21 cellular contexts compared by ENCODE assay signal in genomic region chr10:86261470-86261869, GRCh38.
DNase-seq lines count a peak whose midpoint lies in the region; ATAC-seq and TF ChIP-seq lines count a peak whose summit lies in the region.
"Had no signal": no experiment of that assay in that cellular context is flagged by ENCODE, and none has a peak within 500 bp of the region (broad histone marks: within the 10 kb centered on the region; RNA-seq: fewer than 3 reads in every experiment).

No MANE protein-coding gene starts in this region.

- WGBS in neuronal stem cell (ENCODE audit: extremely low coverage in 2 of 2, insufficient read length in 2 of 2, insufficient replicate concordance in 1 of 2), 2 donors, result no CpG with 5 or more reads among the region's 5 CpGs

- no peak overlapping the region for H3K23ac ChIP-seq in neuronal stem cell (ENCODE audit: low read depth, low read length, poor library complexity)

- no peaks in the 10 kb centered on the region for H3K79me2 ChIP-seq in SU-DHL-6 (ENCODE audit: insufficient read depth, low read length)

- no peak for TF ChIP-seq CTCF in natural killer cell (IDR thresholded peaks at IDR 0.05)
- no peak for TF ChIP-seq CTCF in SU-DHL-6 (IDR thresholded peaks at IDR 0.05; ENCODE audit: insufficient read depth, low read length, poor library complexity, severe bottlenecking)
- no peak for TF ChIP-seq CTCF in vagina (IDR thresholded peaks at IDR 0.05)

- no peak overlapping the region for H2BK5ac ChIP-seq in neuronal stem cell (ENCODE audit: low read length)

- no peak overlapping the region for H3K14ac ChIP-seq in neuronal stem cell (ENCODE audit: low read length)

- H3K4me3 ChIP-seq in SU-DHL-6 (ENCODE audit: insufficient read depth, low read length, poor library complexity, severe bottlenecking) (no peak overlapping the region), neuronal stem cell (ENCODE audit: low read length in 2 of 2) (no peak overlapping the region), vagina (no peak overlapping the region)
- H3K4me3 ChIP-seq: BLaER1, left ventricle myocardium inferior, psoas muscle, tibial artery had no signal

- H3K4me2 ChIP-seq in SU-DHL-6 (ENCODE audit: low read depth, low read length, poor library complexity, severe bottlenecking) (peak overlapping the region; percentile 14), neuronal stem cell (ENCODE audit: insufficient read depth, low read length, poor library complexity, severe bottlenecking) (no peak overlapping the region)

- peaks cover 2% of the 10 kb centered on the region for H3K79me1 ChIP-seq in neuronal stem cell (ENCODE audit: low read depth, low read length)

- H3K9me3 Mint-ChIP-seq in natural killer cell treated with Interleukin-12 subunit alpha and Interleukin-12 subunit beta and Interleukin-15 and Interleukin-18, amount 100 ng/mL, for 72 hours, result no peaks in the 10 kb centered on the region
- H3K9me3 Mint-ChIP-seq in natural killer cell, result no peaks in the 10 kb centered on the region
- no peaks in the 10 kb centered on the region for H3K9me3 Mint-ChIP-seq in stimulated activated memory B cell treated with anti-CD40 and anti-IgM and Interleukin-4, amounts not matched to agents 10 μg/mL and 1 μg/mL and 100 μg/mL, for 72 hours
- H3K9me3 Mint-ChIP-seq: activated T-helper 2 cell treated with anti-CD3 and anti-CD28 coated beads, Interferon-gamma antibody, Interleukin-2, Interleukin-4, amounts not matched to agents 10 μg/mL and 5 μg/mL and 100 μg/mL, durations not matched to agents 14 hours and 24 hours and 36 hours; central memory CD8-positive, alpha-beta T cell had no signal

- no peak for ATAC-seq in natural killer cell treated with Interleukin-12 subunit alpha and Interleukin-12 subunit beta and Interleukin-15 and Interleukin-18, amount 100 ng/mL, for 72 hours
- ATAC-seq in natural killer cell (no peak), HG03159 (IDR thresholded peaks at IDR 0.05; ENCODE audit: unreplicated experiment) (no peak)
- ATAC-seq in stimulated activated memory B cell treated with anti-CD40 and anti-IgM and Interleukin-4, amounts not matched to agents 10 μg/mL and 1 μg/mL and 100 μg/mL, for 72 hours, result no peak
- ATAC-seq: stimulated activated naive CD8-positive, alpha-beta T cell treated with anti-CD3 and anti-CD28 coated beads, Interleukin-15, Interleukin-2, amounts not matched to agents 100 U/mL and 50 U/mL, for 24 hours had no signal

- no peak overlapping the region for H4K91ac ChIP-seq in neuronal stem cell (ENCODE audit: low read depth, low read length, poor library complexity)

- H3K4ac ChIP-seq in neuronal stem cell (ENCODE audit: low read length), result no peak overlapping the region

- intact Hi-C loops in natural killer cell (cut with micrococcal nuclease), result no loop called here
- intact Hi-C loops in vagina (cut with DNase I), result no loop called here

- H4K20me1 ChIP-seq in SU-DHL-6 (ENCODE audit: low read depth, low read length), result no peaks in the 10 kb centered on the region
- H4K20me1 ChIP-seq: BLaER1 had no signal

- peak overlapping the region; percentile 59 for H2AK5ac ChIP-seq in neuronal stem cell (ENCODE audit: low read depth, low read length)

- no peak for TF ChIP-seq POLR2A in vagina (IDR thresholded peaks at IDR 0.05)

- H3K4me1 ChIP-seq in neuronal stem cell (ENCODE audit: control insufficient read depth in 2 of 2, insufficient read depth in 1 of 2, low read depth in 1 of 2, low read length in 2 of 2) (peaks cover 0 to 8% of the 10 kb centered on the region in 2 donors), vagina (peaks cover 20% of the 10 kb centered on the region)

- no peaks in the 10 kb centered on the region for H3K27me3 ChIP-seq in SU-DHL-6 (ENCODE audit: low read length)
- H3K27me3 ChIP-seq in neuronal stem cell (ENCODE audit: control insufficient read depth in 3 of 3, insufficient read depth in 3 of 3, low read depth in 1 of 3, low read length in 3 of 3), result no peaks in the 10 kb centered on the region
- no peaks in the 10 kb centered on the region for H3K27me3 ChIP-seq in vagina
- H3K27me3 ChIP-seq: BLaER1 had no signal

- H3K4me3 Mint-ChIP-seq in natural killer cell treated with Interleukin-12 subunit alpha and Interleukin-12 subunit beta and Interleukin-15 and Interleukin-18, amount 100 ng/mL, for 72 hours, result no peak overlapping the region
- H3K4me3 Mint-ChIP-seq in natural killer cell, result no peak overlapping the region
- no peak overlapping the region for H3K4me3 Mint-ChIP-seq in stimulated activated memory B cell treated with anti-CD40 and anti-IgM and Interleukin-4, amounts not matched to agents 10 μg/mL and 1 μg/mL and 100 μg/mL, for 72 hours
- H3K4me3 Mint-ChIP-seq: activated naive CD8-positive, alpha-beta T cell; central memory CD8-positive, alpha-beta T cell had no signal

- peak overlapping the region; percentile 39 for H3K18ac ChIP-seq in neuronal stem cell (ENCODE audit: low read length)

- no peaks in the 10 kb centered on the region for H3K36me3 Mint-ChIP-seq in natural killer cell treated with Interleukin-12 subunit alpha and Interleukin-12 subunit beta and Interleukin-15 and Interleukin-18, amount 100 ng/mL, for 72 hours
- no peaks in the 10 kb centered on the region for H3K36me3 Mint-ChIP-seq in natural killer cell
- H3K36me3 Mint-ChIP-seq in stimulated activated memory B cell treated with anti-CD40 and anti-IgM and Interleukin-4, amounts not matched to agents 10 μg/mL and 1 μg/mL and 100 μg/mL, for 72 hours, result no peaks in the 10 kb centered on the region
- H3K36me3 Mint-ChIP-seq: activated naive CD8-positive, alpha-beta T cell had no signal

- H3K27ac ChIP-seq in SU-DHL-6 (ENCODE audit: low read depth, low read length), result no peak overlapping the region
- no peak overlapping the region for H3K27ac ChIP-seq in neuronal stem cell (replicated peaks; ENCODE audit: low read length)
- H3K27ac ChIP-seq in vagina, result no peak overlapping the region
- H3K27ac ChIP-seq: epithelial cell of prostate, left ventricle myocardium inferior, psoas muscle, tibial artery had no signal

- H2BK15ac ChIP-seq in neuronal stem cell (ENCODE audit: low read length), result peak overlapping the region; percentile 51

- no peak overlapping the region for H2AFZ ChIP-seq in SU-DHL-6 (ENCODE audit: low read depth, low read length, severe bottlenecking)
- no peak overlapping the region for H2AFZ ChIP-seq in neuronal stem cell (ENCODE audit: low read length)

- H3K27ac Mint-ChIP-seq in natural killer cell treated with Interleukin-12 subunit alpha and Interleukin-12 subunit beta and Interleukin-15 and Interleukin-18, amount 100 ng/mL, for 72 hours, result no peak overlapping the region
- no peak overlapping the region for H3K27ac Mint-ChIP-seq in natural killer cell
- H3K27ac Mint-ChIP-seq in stimulated activated memory B cell treated with anti-CD40 and anti-IgM and Interleukin-4, amounts not matched to agents 10 μg/mL and 1 μg/mL and 100 μg/mL, for 72 hours, result no peak overlapping the region
- H3K27ac Mint-ChIP-seq: activated naive CD8-positive, alpha-beta T cell; activated T-helper 2 cell treated with anti-CD3 and anti-CD28 coated beads, Interferon-gamma antibody, Interleukin-2, Interleukin-4, amounts not matched to agents 10 μg/mL and 5 μg/mL and 100 μg/mL, durations not matched to agents 14 hours and 24 hours and 36 hours had no signal

- H3K9me2 ChIP-seq in SU-DHL-6 (replicated peaks; ENCODE audit: insufficient read depth, low read length), result no peaks in the 10 kb centered on the region

- H3K4me1 Mint-ChIP-seq in natural killer cell treated with Interleukin-12 subunit alpha and Interleukin-12 subunit beta and Interleukin-15 and Interleukin-18, amount 100 ng/mL, for 72 hours (ENCODE audit: low read depth in 2 of 2), result no peaks in the 10 kb centered on the region
- H3K4me1 Mint-ChIP-seq in natural killer cell, result no peaks in the 10 kb centered on the region
- H3K4me1 Mint-ChIP-seq in stimulated activated memory B cell treated with anti-CD40 and anti-IgM and Interleukin-4, amounts not matched to agents 10 μg/mL and 1 μg/mL and 100 μg/mL, for 72 hours, result no peaks in the 10 kb centered on the region
- H3K4me1 Mint-ChIP-seq: central memory CD8-positive, alpha-beta T cell had no signal

- H3F3A ChIP-seq in SU-DHL-6 (ENCODE audit: insufficient read depth), result no peaks in the 10 kb centered on the region

- H4K8ac ChIP-seq in neuronal stem cell (ENCODE audit: low read depth, low read length), result no peak overlapping the region

- H2BK12ac ChIP-seq in neuronal stem cell (ENCODE audit: low read length), result no peak overlapping the region

- H3K9ac ChIP-seq in SU-DHL-6 (ENCODE audit: low read length) (no peak overlapping the region), neuronal stem cell (ENCODE audit: low read depth, low read length, poor library complexity) (no peak overlapping the region)
- H3K9ac ChIP-seq: BLaER1 had no signal

- H3K27me3 Mint-ChIP-seq in natural killer cell treated with Interleukin-12 subunit alpha and Interleukin-12 subunit beta and Interleukin-15 and Interleukin-18, amount 100 ng/mL, for 72 hours, result peaks cover 15 to 20% of the 10 kb centered on the region in 2 donors
- peaks cover 5 to 8% of the 10 kb centered on the region in 2 donors for H3K27me3 Mint-ChIP-seq in natural killer cell (ENCODE audit: low read depth in 2 of 2)
- H3K27me3 Mint-ChIP-seq in stimulated activated memory B cell treated with anti-CD40 and anti-IgM and Interleukin-4, amounts not matched to agents 10 μg/mL and 1 μg/mL and 100 μg/mL, for 72 hours, result peaks cover 32% of the 10 kb centered on the region

- no peak overlapping the region for H2BK120ac ChIP-seq in neuronal stem cell (ENCODE audit: low read depth, low read length)

- H3K36me3 ChIP-seq in SU-DHL-6 (ENCODE audit: low read length), result no peaks in the 10 kb centered on the region
- H3K36me3 ChIP-seq in neuronal stem cell (replicated peaks in 1 of 2; ENCODE audit: control insufficient read depth in 2 of 2, insufficient read depth in 2 of 2, low read length in 2 of 2), result no peaks in the 10 kb centered on the region
- no peaks in the 10 kb centered on the region for H3K36me3 ChIP-seq in vagina
- H3K36me3 ChIP-seq: BLaER1, left ventricle myocardium inferior, tibial artery had no signal

- no peaks in the 10 kb centered on the region for H3K9me3 ChIP-seq in SU-DHL-6 (ENCODE audit: insufficient read depth, low read length)
- no peaks in the 10 kb centered on the region for H3K9me3 ChIP-seq in neuronal stem cell (replicated peaks in 1 of 2; ENCODE audit: control insufficient read depth in 2 of 2, insufficient read depth in 1 of 2, low read depth in 1 of 2, low read length in 2 of 2)
- no peaks in the 10 kb centered on the region for H3K9me3 ChIP-seq in vagina
- H3K9me3 ChIP-seq: BLaER1, left ventricle myocardium inferior, psoas muscle, tibial artery had no signal

- peak; percentile 56 for DNase-seq in natural killer cell treated with Interleukin-12 subunit alpha and Interleukin-12 subunit beta and Interleukin-15 and Interleukin-18, amount 100 ng/mL, for 72 hours (ENCODE audit: low spot score)
- DNase-seq in natural killer cell, result no peak
- DNase-seq in neuronal stem cell (ENCODE audit: low spot score), result no peak
- DNase-seq in vagina (ENCODE audit: extremely low spot score in 2 of 2), result peak; percentile 72 to 75
- no peak for DNase-seq in H4 (ENCODE audit: low spot score)
- DNase-seq: activated CD4-positive, alpha-beta T cell treated with anti-CD3 and anti-CD28 coated beads, Interleukin-2, amount 50 U/mL, for 1 hour; GOT3; KG1; left ventricle myocardium inferior; psoas muscle; SIG-M5; stimulated activated naive CD8-positive, alpha-beta T cell treated with anti-CD3 and anti-CD28 coated beads, Interleukin-15, Interleukin-2, amounts not matched to agents 100 U/mL and 50 U/mL, for 24 hours; tibial artery had no signal

Comparison
In these comparisons a context has a peak if more than half of its experiments do, and no peak if none do; other contexts are left out.
1. DNase-seq: peak in natural killer cell treated with Interleukin-12 subunit alpha and Interleukin-12 subunit beta and Interleukin-15 and Interleukin-18, amount 100 ng/mL, for 72 hours (single experiment) and vagina (2 of 2); none in natural killer cell (single experiment), neuronal stem cell (single experiment) and H4 (single experiment).